In genomic region chr16:89826531-89827382, GRCh38 we compare ENCODE assay signal across 10 cellular contexts. TPM values are rescaled to one million over a fixed set of nuclear protein-coding genes. Genes with fewer than 3 reads are reported as not detected.
A peak's percentile ranks its signal among the peaks of the same experiment; 100 is the strongest.
DNase-seq lines count a peak whose midpoint lies in the region; ATAC-seq, FAIRE-seq and TF ChIP-seq lines count a peak whose summit lies in the region.
"Had no signal": no experiment of that assay in that cellular context is flagged by ENCODE, and none has a peak within 500 bp of the region (broad histone marks: within the 10 kb centered on the region; RNA-seq: fewer than 3 reads in every experiment).

No MANE protein-coding gene starts in this region.

- TF ChIP-seq CTCF in bronchial epithelial cell (IDR thresholded peaks at IDR 0.05; ENCODE audit: insufficient read depth, low read length, severe bottlenecking): no peak
- TF ChIP-seq CTCF in osteocyte (IDR thresholded peaks at IDR 0.05): no peak

- no peaks in the 10 kb centered on the region for H3K9me3 Mint-ChIP-seq in osteocyte (ENCODE audit: unreplicated experiment)

- H3K27me3 ChIP-seq in HUES64 (ENCODE audit: insufficient read depth, low read length): no peaks in the 10 kb centered on the region
- H3K27me3 ChIP-seq in bronchial epithelial cell (ENCODE audit: control insufficient read depth, insufficient read depth, low read length): no peaks in the 10 kb centered on the region
- H3K27me3 ChIP-seq: brain microvascular endothelial cell had no signal

- no peak overlapping the region for H3K9ac ChIP-seq in HUES64 (ENCODE audit: low read depth, low read length)

- TF ChIP-seq POLR2A in H54 (IDR thresholded peaks at IDR 0.05; ENCODE audit: low read depth, low read length): no peak

- no peak for ATAC-seq in GM21423 (IDR thresholded peaks at IDR 0.05; ENCODE audit: unreplicated experiment)
- no peak for ATAC-seq in HG03139 (IDR thresholded peaks at IDR 0.05; ENCODE audit: unreplicated experiment)

- no peaks in the 10 kb centered on the region for H3K27me3 Mint-ChIP-seq in osteocyte (ENCODE audit: unreplicated experiment)

- no peaks in the 10 kb centered on the region for H3K36me3 Mint-ChIP-seq in osteocyte (ENCODE audit: unreplicated experiment)

- H3K4me1 ChIP-seq in HUES64 (ENCODE audit: insufficient read depth, low read length): peaks cover 13% of the 10 kb centered on the region; the same call in 1 of the 2 replicates

- in situ Hi-C loops in Caki2 (cut with HindIII; ENCODE audit: low pct_unique_long_range_greater_than_20kb, low sequenced_read_pairs): no loop called here

- H3K4me3 ChIP-seq in HUES64 (ENCODE audit: low read length) (peak overlapping the region; percentile 59; the same call in 1 of the 2 replicates), bronchial epithelial cell (ENCODE audit: low read depth, low read length) (no peak overlapping the region)

- H3K4me3 Mint-ChIP-seq in osteocyte (ENCODE audit: unreplicated experiment): peak overlapping the region; percentile 72

- no peak overlapping the region for H3K27ac Mint-ChIP-seq in osteocyte (ENCODE audit: unreplicated experiment)

- no peak overlapping the region for H3K27ac ChIP-seq in HUES64 (ENCODE audit: low read depth, low read length)

- H3K36me3 ChIP-seq in HUES64 (ENCODE audit: insufficient read depth, low read length) (no peaks in the 10 kb centered on the region), bronchial epithelial cell (ENCODE audit: control insufficient read depth, insufficient read depth, low read length) (no peaks in the 10 kb centered on the region)
- H3K36me3 ChIP-seq: brain microvascular endothelial cell, spleen had no signal

- H3K4me1 Mint-ChIP-seq in osteocyte (ENCODE audit: unreplicated experiment): peaks cover 19% of the 10 kb centered on the region

- FAIRE-seq in bronchial epithelial cell (lab: Jason Lieb, UNC): no peak
- no peak for FAIRE-seq in H54 (lab: Jason Lieb, UNC)

- DNase-seq in Caki2 (ENCODE audit: low read depth) (peak; percentile 35), bronchial epithelial cell (ENCODE audit: low read depth) (peak; percentile 14), osteocyte (ENCODE audit: extremely low spot score, unreplicated experiment) (no peak), H54 (ENCODE audit: insufficient read length, low spot score) (no peak)
- DNase-seq in stimulated activated CD4-positive, alpha-beta T cell treated with anti-CD3 and anti-CD28 coated beads, Interleukin-4, amount 100 ng/mL, for 24 hours: no peak
- DNase-seq: spleen had no signal

- no peaks in the 10 kb centered on the region for H3K9me3 ChIP-seq in HUES64 (ENCODE audit: insufficient read depth, low read depth, low read length)
- H3K9me3 ChIP-seq: spleen had no signal

- WGBS in HUES64: 94% methylated on average over 26 of the region's 26 CpGs

RNA-seq across cellular contexts. Expression of gene SPIRE2, which starts 1.5 kb away (rescaled TPM):
- 6.0 and 13.1 TPM in 2 replicates for total RNA-seq in Caki2 (2014; rRNA removed; shearing (Covaris generic); ENCODE audit: low replicate concordance)
- 6.3 TPM for polyA plus RNA-seq in HUES64 (2013, experiment 1 of 2)
- polyA plus RNA-seq in HUES64 (2013, experiment 2 of 2): 5.6 TPM
- total RNA-seq in bronchial epithelial cell: 0.79 and 1.7 TPM in 2 replicates
- 4.1 and 4.6 TPM in 2 replicates for total RNA-seq in osteocyte

RNA-seq across cellular contexts. Expression of gene FANCA, which starts 10.3 kb away (rescaled TPM):
- total RNA-seq in Caki2 (2014; rRNA removed; shearing (Covaris generic); ENCODE audit: low replicate concordance): 33.5 and 36.8 TPM in 2 replicates
- 42.1 TPM for polyA plus RNA-seq in HUES64 (2013, experiment 1 of 2)
- 36.6 TPM for polyA plus RNA-seq in HUES64 (2013, experiment 2 of 2)
- total RNA-seq in bronchial epithelial cell (0.79 and 1.2 TPM in 2 replicates), osteocyte (14.6 and 14.7 TPM in 2 replicates)

RNA-seq across cellular contexts. Expression of gene TCF25, which starts 46.6 kb away (rescaled TPM):
- 141 and 237 TPM in 2 replicates for total RNA-seq in Caki2 (2014; rRNA removed; shearing (Covaris generic); ENCODE audit: low replicate concordance)
- 77.0 TPM for polyA plus RNA-seq in HUES64 (2013, experiment 1 of 2)
- 77.0 TPM for polyA plus RNA-seq in HUES64 (2013, experiment 2 of 2)
- total RNA-seq in bronchial epithelial cell: 69.5 and 140 TPM in 2 replicates
- total RNA-seq in osteocyte: 251 and 267 TPM in 2 replicates

Comparison
In these comparisons a context has a peak if more than half of its experiments do, and no peak if none do; other contexts are left out.
1. DNase-seq: peak in Caki2 (single experiment) and bronchial epithelial cell (single experiment); none in osteocyte (single experiment), stimulated activated CD4-positive, alpha-beta T cell treated with anti-CD3 and anti-CD28 coated beads, Interleukin-4, amount 100 ng/mL, for 24 hours (single experiment) and H54 (single experiment).